8 cellular contexts compared by ENCODE assay signal in genomic region chr3:65953301-65953812, GRCh38.
DNase-seq lines count a peak whose midpoint lies in the region; ATAC-seq and TF ChIP-seq lines count a peak whose summit lies in the region.

No MANE protein-coding gene starts in this region.

- H3K27me3 ChIP-seq in lower lobe of right lung (ENCODE audit: low read depth): no peaks in the 10 kb centered on the region

- H3K27ac Mint-ChIP-seq in activated naive CD4-positive, alpha-beta T cell treated with anti-CD3 and anti-CD28 coated beads for 36 hours: no peak overlapping the region
- H3K27ac Mint-ChIP-seq in activated naive CD8-positive, alpha-beta T cell treated with anti-CD3 and anti-CD28 coated beads, Interleukin-2, amount 50 U/mL, for 24 hours: no peak overlapping the region

- no peaks in the 10 kb centered on the region for H3K9me3 Mint-ChIP-seq in activated naive CD4-positive, alpha-beta T cell treated with anti-CD3 and anti-CD28 coated beads for 36 hours
- peaks cover 5% of the 10 kb centered on the region for H3K9me3 Mint-ChIP-seq in activated naive CD8-positive, alpha-beta T cell treated with anti-CD3 and anti-CD28 coated beads, Interleukin-2, amount 50 U/mL, for 24 hours

- intact Hi-C loops in lower lobe of right lung (cut with DNase I): no loop called here
- intact Hi-C loops in activated naive CD4-positive, alpha-beta T cell treated with anti-CD3 and anti-CD28 coated beads for 36 hours (cut with micrococcal nuclease): no loop called here

- CTCF ChIA-PET in activated naive CD4-positive, alpha-beta T cell treated with anti-CD3 and anti-CD28 coated beads for 36 hours (lab: Charles Lee): no interaction called here

- H3K9me3 ChIP-seq in lower lobe of right lung: no peaks in the 10 kb centered on the region

- 53% methylated on average over 5 of the region's 5 CpGs for whole genome bisulfite sequencing in urinary bladder

- H3K27ac ChIP-seq in lower lobe of right lung (peak overlapping the region; percentile 83), urinary bladder (ENCODE audit: low read depth) (peak overlapping the region; percentile 39)

- H3K27me3 Mint-ChIP-seq in activated naive CD4-positive, alpha-beta T cell treated with anti-CD3 and anti-CD28 coated beads for 36 hours (ENCODE audit: low read depth): peaks cover 9% of the 10 kb centered on the region
- peaks cover 4% of the 10 kb centered on the region for H3K27me3 Mint-ChIP-seq in activated naive CD8-positive, alpha-beta T cell treated with anti-CD3 and anti-CD28 coated beads, Interleukin-2, amount 50 U/mL, for 24 hours

- H3K36me3 ChIP-seq in lower lobe of right lung: no peaks in the 10 kb centered on the region
- H3K36me3 ChIP-seq in urinary bladder (ENCODE audit: insufficient read depth): no peaks in the 10 kb centered on the region

- no peaks in the 10 kb centered on the region for H3K4me1 Mint-ChIP-seq in activated naive CD4-positive, alpha-beta T cell treated with anti-CD3 and anti-CD28 coated beads for 36 hours (ENCODE audit: low read depth)
- H3K4me1 Mint-ChIP-seq in activated naive CD8-positive, alpha-beta T cell treated with anti-CD3 and anti-CD28 coated beads, Interleukin-2, amount 50 U/mL, for 24 hours: peaks cover 1% of the 10 kb centered on the region

- H3K4me1 ChIP-seq in lower lobe of right lung (peaks cover 59% of the 10 kb centered on the region), urinary bladder (ENCODE audit: insufficient read depth) (no peaks in the 10 kb centered on the region)

- H3K4me3 ChIP-seq in lower lobe of right lung (no peak overlapping the region), urinary bladder (ENCODE audit: low read depth, low read length) (no peak overlapping the region)

- DNase-seq in SIG-M5 treated with dmso at 0.1 percent for 504 hours (lab: John Stamatoyannopoulos, UW; ENCODE audit: unreplicated experiment) (peak; percentile 48), SIG-M5 (lab: John Stamatoyannopoulos, UW) (no peak), dermis blood vessel endothelial cell (peak; percentile 46), lower lobe of right lung (peak; percentile 86)
- DNase-seq in activated naive CD4-positive, alpha-beta T cell treated with anti-CD3 and anti-CD28 coated beads for 36 hours: no peak
- no peak for DNase-seq in activated naive CD8-positive, alpha-beta T cell treated with anti-CD3 and anti-CD28 coated beads, Interleukin-2, amount 50 U/mL, for 24 hours

- no peak for TF ChIP-seq CTCF in lower lobe of right lung (IDR thresholded peaks at IDR 0.05)

- ATAC-seq in lower lobe of right lung (peak; percentile 96 to 97), GM21447 (IDR thresholded peaks at IDR 0.05; ENCODE audit: unreplicated experiment) (no peak)
- no peak for ATAC-seq in activated naive CD8-positive, alpha-beta T cell treated with anti-CD3 and anti-CD28 coated beads, Interleukin-2, amount 50 U/mL, for 24 hours

- H3K36me3 Mint-ChIP-seq in activated naive CD4-positive, alpha-beta T cell treated with anti-CD3 and anti-CD28 coated beads for 36 hours (ENCODE audit: low read depth): no peaks in the 10 kb centered on the region
- H3K36me3 Mint-ChIP-seq in activated naive CD8-positive, alpha-beta T cell treated with anti-CD3 and anti-CD28 coated beads, Interleukin-2, amount 50 U/mL, for 24 hours (ENCODE audit: low read depth): no peaks in the 10 kb centered on the region

- H3K4me3 Mint-ChIP-seq in activated naive CD4-positive, alpha-beta T cell treated with anti-CD3 and anti-CD28 coated beads for 36 hours: no peak overlapping the region
- H3K4me3 Mint-ChIP-seq in activated naive CD8-positive, alpha-beta T cell treated with anti-CD3 and anti-CD28 coated beads, Interleukin-2, amount 50 U/mL, for 24 hours: no peak overlapping the region

Comparison
In these comparisons a context has a peak if more than half of its experiments do, and no peak if none do; other contexts are left out.
1. DNase-seq: peak in SIG-M5 treated with dmso at 0.1 percent for 504 hours (single experiment), dermis blood vessel endothelial cell (single experiment) and lower lobe of right lung (single experiment); none in SIG-M5 (single experiment), activated naive CD4-positive, alpha-beta T cell treated with anti-CD3 and anti-CD28 coated beads for 36 hours (single experiment) and activated naive CD8-positive, alpha-beta T cell treated with anti-CD3 and anti-CD28 coated beads, Interleukin-2, amount 50 U/mL, for 24 hours (single experiment).
2. ATAC-seq: peak in lower lobe of right lung (2 of 2); none in GM21447 (single experiment) and activated naive CD8-positive, alpha-beta T cell treated with anti-CD3 and anti-CD28 coated beads, Interleukin-2, amount 50 U/mL, for 24 hours (single experiment).